14 cellular contexts compared by ENCODE assay signal in genomic region chr17:62435251-62435650, GRCh38. TPM values are rescaled to one million over a fixed set of nuclear protein-coding genes. Genes with fewer than 3 reads are reported as not detected.
"Had no signal": no experiment of that assay in that cellular context is flagged by ENCODE, and none has a peak within 500 bp of the region (broad histone marks: within the 10 kb centered on the region; RNA-seq: fewer than 3 reads in every experiment).

No MANE protein-coding gene starts in this region.

RNA-seq across cellular contexts. Expression of gene EFCAB3, which starts 54.9 kb away (rescaled TPM):
- total RNA-seq: stomach, subcutaneous adipose tissue, suprapubic skin, temporal lobe, thoracic aorta, thyroid gland, tibial nerve, transverse colon, upper lobe of left lung, upper lobe of right lung, ureter, urinary bladder, uterus, vagina had no signal
